ENCODE assay signal across 31 cellular contexts in genomic region chr7:98223351-98223897, GRCh38. TPM values are rescaled to one million over a fixed set of nuclear protein-coding genes. Genes with fewer than 3 reads are reported as not detected.
A peak's percentile ranks its signal among the peaks of the same experiment; 100 is the strongest.
DNase-seq lines count a peak whose midpoint lies in the region; ATAC-seq and TF ChIP-seq lines count a peak whose summit lies in the region.
"Had no signal": no experiment of that assay in that cellular context is flagged by ENCODE, and none has a peak within 500 bp of the region (broad histone marks: within the 10 kb centered on the region; RNA-seq: fewer than 3 reads in every experiment).

No MANE protein-coding gene starts in this region.

- POLR2A ChIA-PET in A673 (lab: Charles Lee; ENCODE audit: low non-redundant PET): no interaction called here

- CTCF ChIA-PET in A673 (lab: Charles Lee): no interaction called here

- H3K36me3 ChIP-seq in BLaER1 (peaks cover 25% of the 10 kb centered on the region), RWPE2 (ENCODE audit: low read depth) (no peaks in the 10 kb centered on the region), A673 (ENCODE audit: insufficient read depth, low read length, poor library complexity, severe bottlenecking) (no peaks in the 10 kb centered on the region)
- H3K36me3 ChIP-seq: MG63 had no signal

- DNase-seq in RWPE2 (ENCODE audit: low spot score) (peak; percentile 14), posterior vena cava (ENCODE audit: low spot score) (peak; percentile 70), hippocampal formation (lab: John Stamatoyannopoulos, UW) (no peak), A673 (ENCODE audit: low spot score) (no peak), G401 (ENCODE audit: low spot score) (no peak)
- DNase-seq: activated CD4-positive, alpha-beta T cell treated with anti-CD3 and anti-CD28 coated beads for 1 hour; activated CD8-positive, alpha-beta T cell treated with anti-CD3 and anti-CD28 coated beads, Interleukin-2, amount 10 ng/mL, durations not matched to agents 7 days and 5 days; activated effector memory CD4-positive, alpha-beta T cell treated with Interleukin-2 at 50 U/mL for 16 hours; activated naive CD8-positive, alpha-beta T cell treated with anti-CD3 and anti-CD28 coated beads, Interleukin-2, amount 10 ng/mL, durations not matched to agents 7 days and 5 days; CD4-positive, alpha-beta memory T cell; central memory CD4-positive, alpha-beta T cell; DMS 273 treated with DMSO at 0.1 percent for 48 hours; endodermal cell; foreskin fibroblast; HCEC 1CT; head of caudate nucleus; KBM-7; mesenchymal stem cell; MG63; NCI-H2029 treated with DMSO at 0.1 percent for 48 hours; NCI-H2227 treated with DMSO at 0.1 percent for 48 hours; nucleus accumbens; small intestine; stimulated activated CD4-positive, alpha-beta T cell treated with anti-CD3 and anti-CD28 coated beads, Interleukin-1b, Interleukin-23, amount 100 ng/mL, for 48 hours; upper lobe of left lung had no signal

- in situ Hi-C loops in G401 (cut with HindIII; ENCODE audit: low sequenced_read_pairs): no loop called here

- peak overlapping the region; percentile 69 for H3K4me2 ChIP-seq in BLaER1

- no peaks in the 10 kb centered on the region for H4K20me1 ChIP-seq in BLaER1

- intact Hi-C loops in posterior vena cava (cut with DNase I) (no loop called here), A673 (cut with micrococcal nuclease; ENCODE audit: unreplicated experiment) (no loop called here)

- H3K9ac ChIP-seq in BLaER1: no peak overlapping the region

- BruUV-seq in A673 (replicated peaks; lab: Mats Ljungman, UMichigan): no TSS peak

- TF ChIP-seq CTCF in C4-2B (conservative IDR thresholded peaks at IDR 0.05) (no peak), RWPE2 (IDR thresholded peaks at IDR 0.05; ENCODE audit: poor library complexity, severe bottlenecking) (no peak), A673 (conservative IDR thresholded peaks at IDR 0.05; ENCODE audit: low read depth, low read length) (no peak)

- H3K27me3 ChIP-seq in BLaER1 (no peaks in the 10 kb centered on the region), RWPE2 (ENCODE audit: insufficient read depth, poor library complexity, severe bottlenecking) (no peaks in the 10 kb centered on the region), A673 (replicated peaks; ENCODE audit: insufficient read depth, low read depth, low read length, poor library complexity) (no peaks in the 10 kb centered on the region)
- H3K27me3 ChIP-seq: MG63, upper lobe of left lung had no signal

- no peaks in the 10 kb centered on the region for H3K9me3 ChIP-seq in BLaER1
- no peaks in the 10 kb centered on the region for H3K9me3 ChIP-seq in RWPE2 (ENCODE audit: severe bottlenecking)
- H3K9me3 ChIP-seq in A673 (ENCODE audit: low read depth, low read length, poor library complexity, severe bottlenecking): no peaks in the 10 kb centered on the region
- H3K9me3 ChIP-seq: MG63, upper lobe of left lung had no signal

- H3K4me1 ChIP-seq in BLaER1 (peaks cover 42% of the 10 kb centered on the region), RWPE2 (ENCODE audit: insufficient read depth, poor library complexity, severe bottlenecking) (no peaks in the 10 kb centered on the region), A673 (ENCODE audit: insufficient read depth, low read length, poor library complexity, severe bottlenecking) (no peaks in the 10 kb centered on the region)
- H3K4me1 ChIP-seq: upper lobe of left lung had no signal

- ATAC-seq in RWPE2 (ENCODE audit: low read depth): no peak
- ATAC-seq: activated CD8-positive, alpha-beta T cell treated with anti-CD3 and anti-CD28 coated beads, Interleukin-2, amount 10 ng/mL, durations not matched to agents 7 days and 5 days; left colon had no signal

- no peak overlapping the region for H3K4me3 ChIP-seq in BLaER1
- H3K4me3 ChIP-seq in RWPE2 (ENCODE audit: severe bottlenecking): no peak overlapping the region
- H3K4me3 ChIP-seq in A673 (ENCODE audit: low read depth, low read length, poor library complexity, severe bottlenecking): no peak overlapping the region
- H3K4me3 ChIP-seq: MG63, SK-N-MC, upper lobe of left lung had no signal

- H3K27ac ChIP-seq in BLaER1 (0 out of 2 replicates have a peak overlapping the region, but pooled peaks have one; percentile 46), C4-2B (peak overlapping the region; percentile 82), RWPE2 (ENCODE audit: poor library complexity, severe bottlenecking) (no peak overlapping the region), A673 (ENCODE audit: low read depth, low read length, poor library complexity, severe bottlenecking) (no peak overlapping the region)
- H3K27ac ChIP-seq: SK-N-MC, upper lobe of left lung had no signal

RNA-seq across cellular contexts. Expression of gene BHLHA15, which starts 12.2 kb away (rescaled TPM):
- total RNA-seq in posterior vena cava: under 1 TPM in 1 of 2 donors, not detected in 1; 0.71 TPM
- total RNA-seq in A673 (2021): 0.64 and 1.3 TPM in 2 replicates
- total RNA-seq in G401 (2014; rRNA removed; shearing (Covaris generic)): 0.37 TPM in 1 of 2 replicates, not detected in the other
- total RNA-seq: activated CD8-positive, alpha-beta T cell treated with anti-CD3 and anti-CD28 coated beads, Interleukin-2, amount 10 ng/mL, durations not matched to agents 7 days and 5 days; activated naive CD8-positive, alpha-beta T cell treated with anti-CD3 and anti-CD28 coated beads, Interleukin-2, amount 10 ng/mL, durations not matched to agents 7 days and 5 days; CD4-positive, alpha-beta memory T cell; myocyte; subcutaneous adipose tissue had no signal

RNA-seq across cellular contexts. Expression of gene TECPR1, which starts 28.6 kb away (rescaled TPM):
- 10 to 100 TPM; 29.7 to 36.7 TPM for total RNA-seq in posterior vena cava
- total RNA-seq in A673 (2021): 21.2 and 25.9 TPM in 2 replicates
- total RNA-seq in G401 (2014; rRNA removed; shearing (Covaris generic)): 13.6 and 53.5 TPM in 2 replicates

RNA-seq across cellular contexts. Expression of gene BRI3, which starts 58.1 kb away (rescaled TPM):
- total RNA-seq in posterior vena cava (100 to 1,000 TPM; 183 to 193 TPM), A673 (2021) (76.9 and 85.8 TPM in 2 replicates)
- total RNA-seq in G401 (2014; rRNA removed; shearing (Covaris generic)): 87.6 and 99.9 TPM in 2 replicates

Comparison
In these comparisons a context has a peak if more than half of its experiments do, and no peak if none do; other contexts are left out.
1. H3K27ac ChIP-seq: peak in BLaER1 (single experiment) and C4-2B (single experiment); none in RWPE2 (single experiment) and A673 (single experiment).
2. DNase-seq: peak in RWPE2 (single experiment) and posterior vena cava (single experiment); none in hippocampal formation (0 of 2), A673 (single experiment) and G401 (single experiment).